In the genomic region with DNA sequence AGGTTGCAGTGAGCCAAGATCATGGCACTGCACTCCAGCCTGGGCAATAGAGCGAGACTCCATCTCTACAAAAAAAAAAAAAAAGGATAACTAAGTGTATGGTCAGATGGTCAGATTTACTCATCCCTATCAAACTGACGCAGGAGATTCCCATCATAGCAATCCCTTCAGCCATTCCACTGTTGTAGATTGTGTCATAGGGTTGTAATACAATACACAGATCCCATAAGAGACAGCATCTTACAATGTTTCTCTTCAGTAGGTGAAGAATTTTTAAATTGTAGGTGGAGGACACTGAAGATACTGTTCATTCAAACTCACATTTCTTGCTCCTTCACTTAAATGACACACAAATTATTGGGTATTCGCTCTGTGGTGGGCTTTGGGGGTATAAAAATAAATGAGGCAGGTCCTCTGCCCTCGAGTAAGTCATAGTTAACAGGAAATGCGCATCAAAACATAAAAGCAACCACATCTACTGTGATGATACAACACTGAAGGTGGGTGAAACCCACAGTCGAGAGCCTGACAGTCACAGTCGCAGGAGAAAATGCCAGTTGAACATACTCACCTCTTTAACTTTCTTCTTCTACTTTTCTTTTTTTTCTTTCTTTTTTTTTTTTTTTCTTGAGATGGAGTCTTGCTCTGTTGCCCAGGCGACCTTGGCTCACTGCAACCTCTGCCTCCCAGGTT, we compare ENCODE assay signal across 18 cellular contexts.
A peak's percentile ranks its signal among the peaks of the same experiment; 100 is the strongest.
DNase-seq lines count a peak whose midpoint lies in the region; ATAC-seq and TF ChIP-seq lines count a peak whose summit lies in the region.
"Had no signal": no experiment of that assay in that cellular context is flagged by ENCODE, and none has a peak within 500 bp of the region (broad histone marks: within the 10 kb centered on the region; RNA-seq: fewer than 3 reads in every experiment).

No MANE protein-coding gene starts in this region.

- CTCF ChIA-PET in CD4-positive, alpha-beta memory T cell (lab: Charles Lee; ENCODE audit: partially characterized antibody): no interaction called here

- no peak for TF ChIP-seq CTCF in progenitor cell of endocrine pancreas (IDR thresholded peaks at IDR 0.05; ENCODE audit: unreplicated experiment)
- no peak for TF ChIP-seq CTCF in osteocyte (IDR thresholded peaks at IDR 0.05)

- H3K4me1 ChIP-seq in CD4-positive, alpha-beta memory T cell (ENCODE audit: insufficient read depth, low read length): peaks cover 10% of the 10 kb centered on the region
- H3K4me1 ChIP-seq: ascending aorta had no signal

- H3K4me3 Mint-ChIP-seq in CD4-positive, alpha-beta memory T cell: peak overlapping the region in 3 of 8 donors; percentile 8 to 52 (median 37)
- H3K4me3 Mint-ChIP-seq in progenitor cell of endocrine pancreas (ENCODE audit: low read depth): no peak overlapping the region
- H3K4me3 Mint-ChIP-seq in osteocyte (ENCODE audit: unreplicated experiment): no peak overlapping the region

- no peaks in the 10 kb centered on the region for H3K36me3 ChIP-seq in CD4-positive, alpha-beta memory T cell (ENCODE audit: insufficient read depth, low read length)
- H3K36me3 ChIP-seq: ascending aorta had no signal

- peaks cover 0 to 8% of the 10 kb centered on the region in 2 donors for H3K27me3 Mint-ChIP-seq in CD4-positive, alpha-beta memory T cell
- H3K27me3 Mint-ChIP-seq in progenitor cell of endocrine pancreas: no peaks in the 10 kb centered on the region
- H3K27me3 Mint-ChIP-seq in osteocyte (ENCODE audit: unreplicated experiment): peaks cover 8% of the 10 kb centered on the region

- no peak overlapping the region for H3K4me3 ChIP-seq in CD4-positive, alpha-beta memory T cell (ENCODE audit: low read length in 2 of 2)
- H3K4me3 ChIP-seq: ascending aorta had no signal

- ATAC-seq in HG03521 (IDR thresholded peaks at IDR 0.05; ENCODE audit: unreplicated experiment): no peak
- ATAC-seq: HCT116 had no signal

- no peaks in the 10 kb centered on the region for H3K9me3 ChIP-seq in CD4-positive, alpha-beta memory T cell (ENCODE audit: control insufficient read depth in 1 of 2, low read length in 2 of 2)
- H3K9me3 ChIP-seq: ascending aorta had no signal

- H3K36me3 Mint-ChIP-seq in CD4-positive, alpha-beta memory T cell: no peaks in the 10 kb centered on the region
- H3K36me3 Mint-ChIP-seq in progenitor cell of endocrine pancreas (ENCODE audit: insufficient read depth): peaks cover 1% of the 10 kb centered on the region
- no peaks in the 10 kb centered on the region for H3K36me3 Mint-ChIP-seq in osteocyte (ENCODE audit: unreplicated experiment)
- H3K36me3 Mint-ChIP-seq: naive B cell had no signal

- intact Hi-C loops in CD4-positive, alpha-beta memory T cell (cut with micrococcal nuclease): no loop called here
- intact Hi-C loops in cardiac septum (cut with DNase I): loop anchor here (10.0 kb wide), 1 partner anchor 53 kb away; no protein-coding TSS in a partner anchor

- peaks cover 0 to 3% (median 0%) of the 10 kb centered on the region in 8 donors for H3K9me3 Mint-ChIP-seq in CD4-positive, alpha-beta memory T cell
- H3K9me3 Mint-ChIP-seq in progenitor cell of endocrine pancreas (ENCODE audit: low read depth): peaks cover 4% of the 10 kb centered on the region
- H3K9me3 Mint-ChIP-seq in osteocyte (ENCODE audit: unreplicated experiment): no peaks in the 10 kb centered on the region

- peak overlapping the region; percentile 49 to 93 (median 82) for H3K27ac Mint-ChIP-seq in CD4-positive, alpha-beta memory T cell
- H3K27ac Mint-ChIP-seq in progenitor cell of endocrine pancreas (peak overlapping the region; percentile 91), osteocyte (ENCODE audit: unreplicated experiment) (no peak overlapping the region)

- H3K27ac ChIP-seq in CD4-positive, alpha-beta memory T cell (ENCODE audit: low read depth, low read length): no peak overlapping the region
- H3K27ac ChIP-seq: ascending aorta had no signal

- POLR2A ChIA-PET in CD4-positive, alpha-beta memory T cell (lab: Charles Lee; ENCODE audit: partially characterized antibody): no interaction called here

- DNase-seq in CD4-positive, alpha-beta memory T cell: peak; percentile 43 to 76 (median 52)
- peak; percentile 45 for DNase-seq in activated CD4-positive, alpha-beta T cell treated with anti-CD3 and anti-CD28 coated beads for 48 hours
- DNase-seq in activated gamma-delta T cell treated with anti-CD3 and anti-CD28 coated beads, Interleukin-2, amount 50 U/mL, for 16 hours (ENCODE audit: low read depth): peak; percentile 15
- no peak for DNase-seq in progenitor cell of endocrine pancreas (ENCODE audit: low spot score, unreplicated experiment)
- no peak for DNase-seq in DMS79 treated with DMSO at 0.1 percent for 48 hours (lab: John Stamatoyannopoulos, UW)
- DNase-seq in cardiac septum (ENCODE audit: low spot score): no peak
- no peak for DNase-seq in osteocyte (ENCODE audit: extremely low spot score, unreplicated experiment)
- DNase-seq: hippocampal formation, kidney, mammary epithelial cell, MM.1S, naive B cell, NCI-H1694 treated with DMSO at 0.1 percent for 48 hours, NCI-H345, posterior cingulate gyrus had no signal

- H3K27me3 ChIP-seq in CD4-positive, alpha-beta memory T cell (ENCODE audit: insufficient read depth, low read length): no peaks in the 10 kb centered on the region
- H3K27me3 ChIP-seq: ascending aorta had no signal

- peaks cover 8 to 26% (median 16%) of the 10 kb centered on the region in 4 donors for H3K4me1 Mint-ChIP-seq in CD4-positive, alpha-beta memory T cell
- H3K4me1 Mint-ChIP-seq in progenitor cell of endocrine pancreas (ENCODE audit: low read depth) (peaks cover 14% of the 10 kb centered on the region), osteocyte (ENCODE audit: unreplicated experiment) (no peaks in the 10 kb centered on the region)
- H3K4me1 Mint-ChIP-seq: naive B cell had no signal

Comparison
In these comparisons a context has a peak if more than half of its experiments do, and no peak if none do; other contexts are left out.
1. DNase-seq: peak in CD4-positive, alpha-beta memory T cell (5 of 5), activated CD4-positive, alpha-beta T cell treated with anti-CD3 and anti-CD28 coated beads for 48 hours (single experiment) and activated gamma-delta T cell treated with anti-CD3 and anti-CD28 coated beads, Interleukin-2, amount 50 U/mL, for 16 hours (single experiment); none in progenitor cell of endocrine pancreas (single experiment), DMS79 treated with DMSO at 0.1 percent for 48 hours (single experiment), cardiac septum (single experiment) and osteocyte (single experiment).